1 cellular context compared by ENCODE assay signal in the genomic region with DNA sequence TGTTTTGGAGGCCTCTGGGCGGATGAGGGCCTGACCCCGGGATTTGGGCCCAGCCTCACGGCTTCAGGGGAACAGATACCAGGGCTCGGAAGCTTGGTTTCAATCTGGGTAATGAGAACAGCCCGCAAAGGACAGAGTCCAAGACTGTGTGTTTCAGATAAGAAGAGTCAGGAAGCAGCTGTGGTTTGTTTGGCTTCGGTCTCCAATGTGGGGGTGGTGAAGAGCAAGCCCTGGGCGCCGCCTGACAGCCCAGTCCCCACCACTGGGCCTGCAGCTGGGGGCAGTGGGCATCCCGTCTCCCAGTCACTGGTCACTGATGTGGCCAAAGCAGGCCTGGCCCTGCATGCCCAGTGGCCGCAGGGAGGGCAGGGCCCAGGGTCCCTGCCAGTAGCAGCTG.
TF ChIP-seq lines count a peak whose summit lies in the region.

No MANE protein-coding gene starts in this region.

TF ChIP-seq in HepG2, 621 proteins besides CTCF, POLR2A, EP300 and RAD21 (continued from another document):
- TF ChIP-seq, protein P1, sequence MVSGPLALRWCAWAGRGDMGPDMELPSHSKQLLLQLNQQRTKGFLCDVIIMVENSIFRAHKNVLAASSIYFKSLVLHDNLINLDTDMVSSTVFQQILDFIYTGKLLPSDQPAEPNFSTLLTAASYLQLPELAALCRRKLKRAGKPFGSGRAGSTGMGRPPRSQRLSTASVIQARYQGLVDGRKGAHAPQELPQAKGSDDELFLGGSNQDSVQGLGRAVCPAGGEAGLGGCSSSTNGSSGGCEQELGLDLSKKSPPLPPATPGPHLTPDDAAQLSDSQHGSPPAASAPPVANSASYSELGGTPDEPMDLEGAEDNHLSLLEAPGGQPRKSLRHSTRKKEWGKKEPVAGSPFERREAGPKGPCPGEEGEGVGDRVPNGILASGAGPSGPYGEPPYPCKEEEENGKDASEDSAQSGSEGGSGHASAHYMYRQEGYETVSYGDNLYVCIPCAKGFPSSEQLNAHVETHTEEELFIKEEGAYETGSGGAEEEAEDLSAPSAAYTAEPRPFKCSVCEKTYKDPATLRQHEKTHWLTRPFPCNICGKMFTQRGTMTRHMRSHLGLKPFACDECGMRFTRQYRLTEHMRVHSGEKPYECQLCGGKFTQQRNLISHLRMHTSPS (CRISPR knock-in tag; IDR thresholded peaks at IDR 0.05; ENCODE audit: low read depth), result peak; percentile 57; the same call in 1 of the 2 replicates
- TF ChIP-seq HMG20B (CRISPR knock-in tag; conservative IDR thresholded peaks at IDR 0.05), result peak; percentile 66; the same call in 1 of the 2 replicates
- peak; percentile 98 for TF ChIP-seq GFI1 (CRISPR knock-in tag; IDR thresholded peaks at IDR 0.05; ENCODE audit: borderline replicate concordance)
- peak; percentile 92 for TF ChIP-seq PHF21A (CRISPR knock-in tag; IDR thresholded peaks at IDR 0.05)
- TF ChIP-seq ZNF564 (CRISPR knock-in tag; IDR thresholded peaks at IDR 0.05), result 0 out of 2 replicates have a peak, but pooled peaks have one; percentile 65
- TF ChIP-seq, protein P2, sequence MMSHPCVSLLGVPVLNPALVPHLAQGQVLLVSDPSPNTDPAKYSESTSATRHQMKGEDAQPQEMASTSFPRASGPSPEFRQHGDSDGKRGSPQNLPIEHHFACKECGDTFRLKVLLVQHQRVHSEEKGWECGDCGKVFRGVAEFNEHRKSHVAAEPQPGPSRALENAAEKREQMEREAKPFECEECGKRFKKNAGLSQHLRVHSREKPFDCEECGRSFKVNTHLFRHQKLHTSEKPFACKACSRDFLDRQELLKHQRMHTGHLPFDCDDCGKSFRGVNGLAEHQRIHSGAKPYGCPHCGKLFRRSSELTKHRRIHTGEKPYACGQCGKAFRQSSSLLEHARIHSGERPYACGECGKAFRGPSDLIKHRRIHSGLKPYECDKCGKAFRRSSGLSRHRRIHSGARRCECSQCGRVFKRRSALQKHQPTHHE (CRISPR knock-in tag; IDR thresholded peaks at IDR 0.05; ENCODE audit: borderline replicate concordance), result no peak
- peak; percentile 81; the same call in 1 of the 2 replicates for TF ChIP-seq ZNF614 (CRISPR knock-in tag; IDR thresholded peaks at IDR 0.05; ENCODE audit: borderline replicate concordance)
- peak; percentile 49 for TF ChIP-seq ZBED4 (CRISPR knock-in tag; IDR thresholded peaks at IDR 0.05; ENCODE audit: borderline replicate concordance)
- peak; percentile 49; the same call in 1 of the 2 replicates for TF ChIP-seq ZNF501 (CRISPR knock-in tag; IDR thresholded peaks at IDR 0.05)
- TF ChIP-seq ZNF577 (CRISPR knock-in tag; IDR thresholded peaks at IDR 0.05; ENCODE audit: borderline replicate concordance, low read depth), result no peak
- TF ChIP-seq HOXA3 (CRISPR knock-in tag; IDR thresholded peaks at IDR 0.05), result peak; percentile 19; the same call in 1 of the 2 replicates
- no peak for TF ChIP-seq ZMYM2 (CRISPR knock-in tag; IDR thresholded peaks at IDR 0.05)
- TF ChIP-seq, protein P3, sequence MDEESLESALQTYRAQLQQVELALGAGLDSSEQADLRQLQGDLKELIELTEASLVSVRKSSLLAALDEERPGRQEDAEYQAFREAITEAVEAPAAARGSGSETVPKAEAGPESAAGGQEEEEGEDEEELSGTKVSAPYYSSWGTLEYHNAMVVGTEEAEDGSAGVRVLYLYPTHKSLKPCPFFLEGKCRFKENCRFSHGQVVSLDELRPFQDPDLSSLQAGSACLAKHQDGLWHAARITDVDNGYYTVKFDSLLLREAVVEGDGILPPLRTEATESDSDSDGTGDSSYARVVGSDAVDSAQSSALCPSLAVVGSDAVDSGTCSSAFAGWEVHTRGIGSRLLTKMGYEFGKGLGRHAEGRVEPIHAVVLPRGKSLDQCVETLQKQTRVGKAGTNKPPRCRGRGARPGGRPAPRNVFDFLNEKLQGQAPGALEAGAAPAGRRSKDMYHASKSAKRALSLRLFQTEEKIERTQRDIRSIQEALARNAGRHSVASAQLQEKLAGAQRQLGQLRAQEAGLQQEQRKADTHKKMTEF (CRISPR knock-in tag; IDR thresholded peaks at IDR 0.05), result peak; percentile 55; the same call in 1 of the 2 replicates
- TF ChIP-seq ZNF792 (CRISPR knock-in tag; IDR thresholded peaks at IDR 0.05), result 0 out of 2 replicates have a peak, but pooled peaks have one; percentile 23
- TF ChIP-seq ZNF331 (CRISPR knock-in tag; IDR thresholded peaks at IDR 0.05), result peak; percentile 36; the same call in 1 of the 2 replicates
- peak; percentile 49; the same call in 1 of the 2 replicates for TF ChIP-seq ZNF609 (CRISPR knock-in tag; IDR thresholded peaks at IDR 0.05; ENCODE audit: borderline replicate concordance)
- peak; percentile 74 for TF ChIP-seq TARDBP (CRISPR knock-in tag; IDR thresholded peaks at IDR 0.05)
- TF ChIP-seq FOXO1 (CRISPR knock-in tag; IDR thresholded peaks at IDR 0.05), result peak; percentile 18; the same call in 1 of the 2 replicates
- TF ChIP-seq, protein P4, sequence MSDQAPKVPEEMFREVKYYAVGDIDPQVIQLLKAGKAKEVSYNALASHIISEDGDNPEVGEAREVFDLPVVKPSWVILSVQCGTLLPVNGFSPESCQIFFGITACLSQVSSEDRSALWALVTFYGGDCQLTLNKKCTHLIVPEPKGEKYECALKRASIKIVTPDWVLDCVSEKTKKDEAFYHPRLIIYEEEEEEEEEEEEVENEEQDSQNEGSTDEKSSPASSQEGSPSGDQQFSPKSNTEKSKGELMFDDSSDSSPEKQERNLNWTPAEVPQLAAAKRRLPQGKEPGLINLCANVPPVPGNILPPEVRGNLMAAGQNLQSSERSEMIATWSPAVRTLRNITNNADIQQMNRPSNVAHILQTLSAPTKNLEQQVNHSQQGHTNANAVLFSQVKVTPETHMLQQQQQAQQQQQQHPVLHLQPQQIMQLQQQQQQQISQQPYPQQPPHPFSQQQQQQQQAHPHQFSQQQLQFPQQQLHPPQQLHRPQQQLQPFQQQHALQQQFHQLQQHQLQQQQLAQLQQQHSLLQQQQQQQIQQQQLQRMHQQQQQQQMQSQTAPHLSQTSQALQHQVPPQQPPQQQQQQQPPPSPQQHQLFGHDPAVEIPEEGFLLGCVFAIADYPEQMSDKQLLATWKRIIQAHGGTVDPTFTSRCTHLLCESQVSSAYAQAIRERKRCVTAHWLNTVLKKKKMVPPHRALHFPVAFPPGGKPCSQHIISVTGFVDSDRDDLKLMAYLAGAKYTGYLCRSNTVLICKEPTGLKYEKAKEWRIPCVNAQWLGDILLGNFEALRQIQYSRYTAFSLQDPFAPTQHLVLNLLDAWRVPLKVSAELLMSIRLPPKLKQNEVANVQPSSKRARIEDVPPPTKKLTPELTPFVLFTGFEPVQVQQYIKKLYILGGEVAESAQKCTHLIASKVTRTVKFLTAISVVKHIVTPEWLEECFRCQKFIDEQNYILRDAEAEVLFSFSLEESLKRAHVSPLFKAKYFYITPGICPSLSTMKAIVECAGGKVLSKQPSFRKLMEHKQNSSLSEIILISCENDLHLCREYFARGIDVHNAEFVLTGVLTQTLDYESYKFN (CRISPR knock-in tag; conservative IDR thresholded peaks at IDR 0.05), result peak; percentile 83
- peak; percentile 10; the same call in 1 of the 2 replicates for TF ChIP-seq KDM2A (CRISPR knock-in tag; IDR thresholded peaks at IDR 0.05; ENCODE audit: borderline replicate concordance, low read depth)
- TF ChIP-seq ZNF652 (CRISPR knock-in tag; IDR thresholded peaks at IDR 0.05; ENCODE audit: borderline replicate concordance, low read depth), result no peak
- TF ChIP-seq ZNF619 (CRISPR knock-in tag; IDR thresholded peaks at IDR 0.05), result no peak
- TF ChIP-seq ZSCAN25 (CRISPR knock-in tag; IDR thresholded peaks at IDR 0.05), result peak; percentile 59; the same call in 1 of the 2 replicates
- TF ChIP-seq TSC22D2 (CRISPR knock-in tag; IDR thresholded peaks at IDR 0.05; ENCODE audit: borderline replicate concordance), result no peak
- no peak for TF ChIP-seq ZSCAN21 (CRISPR knock-in tag; IDR thresholded peaks at IDR 0.05; ENCODE audit: borderline replicate concordance)
- peak; percentile 36; the same call in 1 of the 2 replicates for TF ChIP-seq NR2F6 (IDR thresholded peaks at IDR 0.05)
- TF ChIP-seq NR2F6 (CRISPR knock-in tag; IDR thresholded peaks at IDR 0.05), result no peak; the same call in 1 of the 2 replicates
- TF ChIP-seq ZNF124 (CRISPR knock-in tag; IDR thresholded peaks at IDR 0.05), result 0 out of 2 replicates have a peak, but pooled peaks have one; percentile 25
- TF ChIP-seq MEIS2 (CRISPR knock-in tag; IDR thresholded peaks at IDR 0.05), result 0 out of 2 replicates have a peak, but pooled peaks have one; percentile 21
- TF ChIP-seq ARID5B (CRISPR knock-in tag; IDR thresholded peaks at IDR 0.05), result peak; percentile 60; the same call in 1 of the 2 replicates
